In the genomic region with DNA sequence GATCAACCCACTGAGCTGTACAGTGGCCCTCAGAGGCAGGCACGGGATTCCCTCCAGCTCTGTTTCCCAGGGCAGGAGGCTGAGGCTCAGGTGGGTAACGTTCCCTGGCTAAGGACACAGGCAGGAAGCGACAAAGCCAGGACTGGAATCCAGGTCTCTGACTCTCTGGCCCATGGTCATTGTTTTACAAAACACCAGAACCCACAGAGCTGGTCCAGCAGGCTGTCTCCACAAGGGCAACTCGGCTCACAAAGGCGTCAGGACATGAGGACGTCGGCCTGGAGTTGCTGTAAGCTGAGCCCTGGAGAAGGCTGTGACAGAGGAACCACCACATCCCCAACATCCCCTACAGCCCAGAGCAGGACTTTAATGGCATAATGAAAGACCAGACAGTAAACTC, we compare ENCODE assay signal across 15 cellular contexts. TPM values are rescaled to one million over a fixed set of nuclear protein-coding genes. Genes with fewer than 3 reads are reported as not detected.
A peak's percentile ranks its signal among the peaks of the same experiment; 100 is the strongest.
DNase-seq lines count a peak whose midpoint lies in the region; ATAC-seq and TF ChIP-seq lines count a peak whose summit lies in the region.
"Had no signal": no experiment of that assay in that cellular context is flagged by ENCODE, and none has a peak within 500 bp of the region (broad histone marks: within the 10 kb centered on the region; RNA-seq: fewer than 3 reads in every experiment).

No MANE protein-coding gene starts in this region.

- no peaks in the 10 kb centered on the region for H3K36me3 ChIP-seq in hepatocyte (replicated peaks; ENCODE audit: insufficient read depth, low read depth)

- peaks cover 9% of the 10 kb centered on the region for H3K36me3 Mint-ChIP-seq in T-helper 17 cell (ENCODE audit: low read depth)

- H3K4me2 ChIP-seq in hepatocyte = no peak overlapping the region
- H3K4me2 ChIP-seq: BLaER1 treated with 17β-estradiol and CSF1 and Interleukin-3, amounts not matched to agents 10 nM and 100 nM had no signal

- TF ChIP-seq CTCF in hepatocyte (IDR thresholded peaks at IDR 0.05; ENCODE audit: poor library complexity) = no peak

- H3K4me3 Mint-ChIP-seq in T-helper 17 cell = no peak overlapping the region
- H3K4me3 Mint-ChIP-seq: B cell; CD8-positive, alpha-beta memory T cell had no signal

- H3K27ac Mint-ChIP-seq in T-helper 17 cell = peak overlapping the region; percentile 51
- H3K27ac Mint-ChIP-seq: B cell; CD4-positive, CD25-positive, alpha-beta regulatory T cell had no signal

- H3K79me2 ChIP-seq in hepatocyte = no peaks in the 10 kb centered on the region

- H3K4me3 ChIP-seq in hepatocyte = no peak overlapping the region
- H3K4me3 ChIP-seq: BLaER1 treated with 17β-estradiol and CSF1 and Interleukin-3, amounts not matched to agents 10 nM and 100 nM; HAP-1 had no signal

- no peaks in the 10 kb centered on the region for H3K9me2 ChIP-seq in hepatocyte (replicated peaks; ENCODE audit: insufficient read depth)

- no peaks in the 10 kb centered on the region for H3K27me3 Mint-ChIP-seq in T-helper 17 cell
- H3K27me3 Mint-ChIP-seq: B cell; CD4-positive, CD25-positive, alpha-beta regulatory T cell had no signal

- H3K27ac ChIP-seq in hepatocyte = no peak overlapping the region
- H3K27ac ChIP-seq: BLaER1 treated with 17β-estradiol and CSF1 and Interleukin-3, amounts not matched to agents 10 nM and 100 nM; HL-60 had no signal

- no peaks in the 10 kb centered on the region for H3K4me1 ChIP-seq in hepatocyte (ENCODE audit: insufficient read depth)
- H3K4me1 ChIP-seq: HAP-1 had no signal

- no peaks in the 10 kb centered on the region for H3K27me3 ChIP-seq in hepatocyte
- H3K27me3 ChIP-seq: BLaER1 treated with 17β-estradiol and CSF1 and Interleukin-3, amounts not matched to agents 10 nM and 100 nM had no signal

- intact Hi-C loops in Right ventricle myocardium inferior (cut with DNase I) (no loop called here), cardiac septum (cut with DNase I) (no loop called here)

- H4K20me1 ChIP-seq in hepatocyte (ENCODE audit: insufficient read depth, poor library complexity, severe bottlenecking) = no peaks in the 10 kb centered on the region

- H3K9me3 ChIP-seq in T-helper 17 cell (ENCODE audit: control insufficient read depth, low read length, poor library complexity, severe bottlenecking) = no peaks in the 10 kb centered on the region
- H3K9me3 ChIP-seq in hepatocyte (ENCODE audit: low read depth) = no peaks in the 10 kb centered on the region
- H3K9me3 ChIP-seq: BLaER1 treated with 17β-estradiol and CSF1 and Interleukin-3, amounts not matched to agents 10 nM and 100 nM; HAP-1 had no signal

- WGBS in hepatocyte (ENCODE audit: low lambda C conversion rate, missing lambda C conversion rate) = 76% methylated on average over 7 of the region's 7 CpGs

- DNase-seq in Right ventricle myocardium inferior (ENCODE audit: missing footprints) (peak; percentile 14), cardiac septum (ENCODE audit: low spot score) (no peak), T-helper 17 cell (no peak), islet precursor cell (peak; percentile 68), hepatocyte (ENCODE audit: low spot score) (no peak)
- DNase-seq: CD4-positive, CD25-positive, alpha-beta regulatory T cell; CD8-positive, alpha-beta memory T cell; COR-L47; GDM1 had no signal

- ATAC-seq in Right ventricle myocardium inferior (no peak), T-helper 17 cell (no peak), GM21825 (IDR thresholded peaks at IDR 0.05; ENCODE audit: unreplicated experiment) (no peak), HG03280 (IDR thresholded peaks at IDR 0.05; ENCODE audit: unreplicated experiment) (no peak)

- peaks cover 25% of the 10 kb centered on the region for H3K4me1 Mint-ChIP-seq in T-helper 17 cell

- no peak overlapping the region for H2AFZ ChIP-seq in hepatocyte

RNA-seq across cellular contexts. Expression of a gene that starts 30.7 kb away (rescaled TPM):
- 3.5 TPM for total RNA-seq in Right ventricle myocardium inferior
- total RNA-seq in cardiac septum = 2.6 TPM
- total RNA-seq in T-helper 17 cell = 100 to 1,000 TPM; 125 to 137 TPM
- total RNA-seq in hepatocyte = 8.3 and 8.4 TPM in 2 replicates
- polyA plus RNA-seq in hepatocyte = 6.3 and 6.7 TPM in 2 replicates

Comparison
In these comparisons a context has a peak if more than half of its experiments do, and no peak if none do; other contexts are left out.
1. DNase-seq: peak in Right ventricle myocardium inferior (single experiment) and islet precursor cell (single experiment); none in cardiac septum (single experiment), T-helper 17 cell (0 of 3) and hepatocyte (single experiment).
2. RNA of a gene that starts 30.7 kb away (total RNA-seq): 125 to 137 TPM in T-helper 17 cell; 8.3 to 8.4 TPM in hepatocyte, 3.5 TPM in Right ventricle myocardium inferior (single experiment) and 2.6 TPM in cardiac septum (single experiment); every median in the first group is over 10 times any median in the second.